ENCODE assay signal across 1 cellular context in genomic region chr1:116910379-116911165, GRCh38.
A peak's percentile ranks its signal among the peaks of the same experiment; 100 is the strongest.
TF ChIP-seq lines count a peak whose summit lies in the region.

No MANE protein-coding gene starts in this region.

TF ChIP-seq in H1, 55 proteins besides CTCF, POLR2A, EP300 and RAD21:
- TF ChIP-seq ASH2L (IDR thresholded peaks at IDR 0.05; ENCODE audit: low read length) = peak; percentile 16
- TF ChIP-seq KDM4A (IDR thresholded peaks at IDR 0.05; ENCODE audit: low read depth, low read length, severe bottlenecking) = peak; percentile 67
- no peak for TF ChIP-seq ZNF274 (IDR thresholded peaks at IDR 0.05; ENCODE audit: borderline replicate concordance, extremely low read depth, low read length)
- 0 out of 2 replicates have a peak, but pooled peaks have one; percentile 8 for TF ChIP-seq TAF1 (IDR thresholded peaks at IDR 0.05; ENCODE audit: low read depth, low read length)
TF ChIP-seq in H1: peak in this region for 3.
